In genomic region chr1:38997034-38997900, GRCh38 we compare ENCODE assay signal across 8 cellular contexts. TPM values are rescaled to one million over a fixed set of nuclear protein-coding genes. Genes with fewer than 3 reads are reported as not detected.
A peak's percentile ranks its signal among the peaks of the same experiment; 100 is the strongest.
DNase-seq lines count a peak whose midpoint lies in the region; ATAC-seq and TF ChIP-seq lines count a peak whose summit lies in the region.

No MANE protein-coding gene starts in this region.

- intact Hi-C loops in activated CD4-positive, alpha-beta T cell treated with anti-CD3 and anti-CD28 coated beads for 36 hours (cut with DNase I, micrococcal nuclease): loop anchor here in 1 of 2 experiments (10.0 kb wide), 1 partner anchor 88 kb away; no protein-coding TSS in a partner anchor
- intact Hi-C loops in activated CD4-positive, alpha-beta memory T cell treated with anti-CD3 and anti-CD28 coated beads for 36 hours (cut with micrococcal nuclease): loop anchor here (10.0 kb wide), 1 partner anchor 198 kb away; no protein-coding TSS in a partner anchor
- intact Hi-C loops in spleen (cut with DNase I; ENCODE audit: low total_unique reads): loop anchor here (10.0 kb wide), 1 partner anchor 122 kb away; the partner anchor contains the start of gene MYCBP
- intact Hi-C loops in tibial artery (cut with DNase I; ENCODE audit: low total_unique reads): no loop called here

- ATAC-seq in activated CD4-positive, alpha-beta T cell treated with anti-CD3 and anti-CD28 coated beads for 36 hours: no peak

- POLR2A ChIA-PET in activated CD4-positive, alpha-beta T cell treated with anti-CD3 and anti-CD28 coated beads for 36 hours (lab: Charles Lee): interaction anchor here (0.7 to 1.0 kb wide), 2 partner anchors 29 to 140 kb away, joined by 3 to 4 read pairs; partner anchors contain the start of gene NDUFS5
- POLR2A ChIA-PET in activated CD4-positive, alpha-beta memory T cell treated with anti-CD3 and anti-CD28 coated beads for 36 hours (lab: Charles Lee): interaction anchor here (0.8 kb wide), 1 partner anchor 10 kb away, joined by 3 read pairs; no protein-coding TSS in a partner anchor

- DNase-seq in activated CD4-positive, alpha-beta T cell treated with anti-CD3 and anti-CD28 coated beads for 36 hours: no peak
- no peak for DNase-seq in activated CD4-positive, alpha-beta T cell treated with anti-CD3 and anti-CD28 coated beads, Interleukin-2, amount 50 U/mL, for 4 hours
- no peak for DNase-seq in activated CD4-positive, alpha-beta memory T cell treated with anti-CD3 and anti-CD28 coated beads for 36 hours
- DNase-seq in globus pallidus (ENCODE audit: low spot score) (peak; percentile 43), spleen (no peak), NAMALWA (ENCODE audit: low spot score) (no peak), tibial artery (no peak), NCI-H446 (lab: John Stamatoyannopoulos, UW) (no peak)

- H3K27ac Mint-ChIP-seq in activated CD4-positive, alpha-beta T cell treated with anti-CD3 and anti-CD28 coated beads for 36 hours: peak overlapping the region; percentile 83
- H3K27ac Mint-ChIP-seq in activated CD4-positive, alpha-beta memory T cell treated with anti-CD3 and anti-CD28 coated beads for 36 hours: peak overlapping the region; percentile 79

- H3K36me3 Mint-ChIP-seq in activated CD4-positive, alpha-beta T cell treated with anti-CD3 and anti-CD28 coated beads for 36 hours (ENCODE audit: low read depth): peaks cover 72% of the 10 kb centered on the region
- H3K36me3 Mint-ChIP-seq in activated CD4-positive, alpha-beta memory T cell treated with anti-CD3 and anti-CD28 coated beads for 36 hours: peaks cover 52% of the 10 kb centered on the region

- no peaks in the 10 kb centered on the region for H3K27me3 Mint-ChIP-seq in activated CD4-positive, alpha-beta T cell treated with anti-CD3 and anti-CD28 coated beads for 36 hours
- H3K27me3 Mint-ChIP-seq in activated CD4-positive, alpha-beta memory T cell treated with anti-CD3 and anti-CD28 coated beads for 36 hours: no peaks in the 10 kb centered on the region

- no peaks in the 10 kb centered on the region for H3K27me3 ChIP-seq in spleen (replicated peaks in 1 of 7)
- no peaks in the 10 kb centered on the region for H3K27me3 ChIP-seq in tibial artery

- no peaks in the 10 kb centered on the region for H3K9me3 Mint-ChIP-seq in activated CD4-positive, alpha-beta T cell treated with anti-CD3 and anti-CD28 coated beads for 36 hours (ENCODE audit: low read depth)
- no peaks in the 10 kb centered on the region for H3K9me3 Mint-ChIP-seq in activated CD4-positive, alpha-beta memory T cell treated with anti-CD3 and anti-CD28 coated beads for 36 hours

- H3K36me3 ChIP-seq in spleen: peaks cover 0 to 89% (median 45%) of the 10 kb centered on the region in 6 donors
- H3K36me3 ChIP-seq in tibial artery: peaks cover 28 to 44% (median 42%) of the 10 kb centered on the region in 3 donors

- peak overlapping the region; percentile 21 for H3K4me3 Mint-ChIP-seq in activated CD4-positive, alpha-beta T cell treated with anti-CD3 and anti-CD28 coated beads for 36 hours
- peak overlapping the region; percentile 25 for H3K4me3 Mint-ChIP-seq in activated CD4-positive, alpha-beta memory T cell treated with anti-CD3 and anti-CD28 coated beads for 36 hours

- H3K4me3 ChIP-seq in spleen (peak overlapping the region in 1 of 8 donors; percentile 3), tibial artery (no peak overlapping the region)

- peaks cover 22 to 68% (median 59%) of the 10 kb centered on the region in 6 donors for H3K4me1 ChIP-seq in spleen
- H3K4me1 ChIP-seq in tibial artery: peaks cover 0 to 41% (median 25%) of the 10 kb centered on the region in 4 donors

- TF ChIP-seq POLR2A in spleen (IDR thresholded peaks at IDR 0.05): no peak

- TF ChIP-seq CTCF in spleen (IDR thresholded peaks at IDR 0.05 in 8 of 11, conservative IDR thresholded peaks at IDR 0.05 in 3 of 11): no peak
- TF ChIP-seq CTCF in tibial artery (IDR thresholded peaks at IDR 0.05): no peak

- H3K9me3 ChIP-seq in spleen: no peaks in the 10 kb centered on the region
- no peaks in the 10 kb centered on the region for H3K9me3 ChIP-seq in tibial artery

- H3K27ac ChIP-seq in spleen: peak overlapping the region in 5 of 8 donors; percentile 14 to 77 (median 48)
- H3K27ac ChIP-seq in tibial artery: no peak overlapping the region

- WGBS in spleen, 5 donors: 60 to 73% (median 72%) methylated on average over 4 of the region's 4 CpGs

- CTCF ChIA-PET in activated CD4-positive, alpha-beta T cell treated with anti-CD3 and anti-CD28 coated beads for 36 hours (lab: Charles Lee): interaction anchor here (0.9 to 1.0 kb wide), 2 partner anchors 57 to 95 kb away, joined by 3 read pairs; no protein-coding TSS in a partner anchor
- CTCF ChIA-PET in activated CD4-positive, alpha-beta memory T cell treated with anti-CD3 and anti-CD28 coated beads for 36 hours (lab: Charles Lee): no interaction called here

- peaks cover 74% of the 10 kb centered on the region for H3K4me1 Mint-ChIP-seq in activated CD4-positive, alpha-beta T cell treated with anti-CD3 and anti-CD28 coated beads for 36 hours
- peaks cover 73% of the 10 kb centered on the region for H3K4me1 Mint-ChIP-seq in activated CD4-positive, alpha-beta memory T cell treated with anti-CD3 and anti-CD28 coated beads for 36 hours (ENCODE audit: low read depth)

RNA-seq across cellular contexts. Expression of gene AKIRIN1, which starts 6.2 kb away (rescaled TPM):
- 10 to 100 TPM; 65.7 to 86.0 TPM for total RNA-seq in activated CD4-positive, alpha-beta T cell treated with anti-CD3 and anti-CD28 coated beads for 36 hours
- 10 to 100 TPM; 73.2 to 74.3 TPM for total RNA-seq in activated CD4-positive, alpha-beta memory T cell treated with anti-CD3 and anti-CD28 coated beads for 36 hours
- total RNA-seq in spleen: 10 to 100 TPM; 40.0 to 57.2 (median 45.6) TPM
- polyA plus RNA-seq in spleen: 10 to 100 TPM; 16.2 to 29.8 (median 21.7) TPM

RNA-seq across cellular contexts. Expression of gene NDUFS5, which starts 28.9 kb away (rescaled TPM):
- total RNA-seq in activated CD4-positive, alpha-beta T cell treated with anti-CD3 and anti-CD28 coated beads for 36 hours: 100 to 1,000 TPM; 150 to 220 TPM
- 100 to 1,000 TPM; 238 to 240 TPM for total RNA-seq in activated CD4-positive, alpha-beta memory T cell treated with anti-CD3 and anti-CD28 coated beads for 36 hours
- 100 to 1,000 TPM in 5 of 7 donors, 10 to 100 TPM in 2; 89.7 to 296 (median 120) TPM for total RNA-seq in spleen
- 100 to 1,000 TPM; 292 to 338 (median 297) TPM for polyA plus RNA-seq in spleen

RNA-seq across cellular contexts. Expression of gene RHBDL2, which starts 55.6 kb away (rescaled TPM):
- total RNA-seq in activated CD4-positive, alpha-beta T cell treated with anti-CD3 and anti-CD28 coated beads for 36 hours: not detected
- not detected for total RNA-seq in activated CD4-positive, alpha-beta memory T cell treated with anti-CD3 and anti-CD28 coated beads for 36 hours
- total RNA-seq in spleen: 1 to 10 TPM in 2 of 7 donors, under 1 TPM in 1, not detected in 4; 0.25 to 1.9 (median 1.2) TPM
- polyA plus RNA-seq in spleen: under 1 TPM; 0.07 to 0.38 (median 0.10) TPM

Comparison
In these comparisons a context has a peak if more than half of its experiments do, and no peak if none do; other contexts are left out.
1. H3K27ac ChIP-seq: peak in spleen (5 of 8); none in tibial artery (0 of 2).